ENCODE assay signal across 29 cellular contexts in genomic region chr9:132703336-132703735, GRCh38. TPM values are rescaled to one million over a fixed set of nuclear protein-coding genes. Genes with fewer than 3 reads are reported as not detected.
DNase-seq lines count a peak whose midpoint lies in the region; TF ChIP-seq lines count a peak whose summit lies in the region.
"Had no signal": no experiment of that assay in that cellular context is flagged by ENCODE, and none has a peak within 500 bp of the region (broad histone marks: within the 10 kb centered on the region; RNA-seq: fewer than 3 reads in every experiment).

No MANE protein-coding gene starts in this region.

- H3K9ac ChIP-seq in SK-N-SH = no peak overlapping the region

- H3F3A ChIP-seq in SK-N-SH (replicated peaks; ENCODE audit: insufficient read depth) = no peaks in the 10 kb centered on the region

- H3K27ac ChIP-seq in RWPE1 (no peak overlapping the region), stomach (peak overlapping the region; percentile 13 to 71 (median 42)), SK-N-SH (ENCODE audit: low read depth in 2 of 2, low read length in 1 of 2) (no peak overlapping the region)
- H3K27ac ChIP-seq: cardiac muscle cell, coronary artery, right atrium auricular region, SK-N-MC, tibial artery had no signal

- H3K4me1 ChIP-seq in stomach (peaks cover 8 to 24% (median 16%) of the 10 kb centered on the region in 4 donors), SK-N-SH (ENCODE audit: control insufficient read depth in 1 of 2, insufficient read depth in 2 of 2, low read depth in 1 of 2, low read length in 1 of 2) (no peaks in the 10 kb centered on the region)
- H3K4me1 ChIP-seq: right atrium auricular region, tibial artery had no signal

- no peak for TF ChIP-seq RAD21 in SK-N-SH (IDR thresholded peaks at IDR 0.05; ENCODE audit: low read length)

- H2AFZ ChIP-seq in SK-N-SH (ENCODE audit: low read depth) = no peak overlapping the region

- peak; percentile 48 to 55 for DNase-seq in T47D (ENCODE audit: low read depth in 1 of 2, low spot score in 1 of 2)
- DNase-seq in MCF 10A (ENCODE audit: unreplicated experiment) = no peak
- peak; percentile 26 for DNase-seq in RWPE1 (ENCODE audit: low spot score)
- peak; percentile 75 for DNase-seq in fibroblast of villous mesenchyme (ENCODE audit: low read depth)
- no peak for DNase-seq in stomach
- DNase-seq in activated CD8-positive, alpha-beta memory T cell treated with anti-CD3 and anti-CD28 coated beads for 24 hours = no peak
- no peak for DNase-seq in pons (ENCODE audit: low spot score)
- no peak for DNase-seq in SK-N-SH
- DNase-seq: 8988T; activated CD4-positive, alpha-beta T cell treated with anti-CD3 and anti-CD28 coated beads for 4 hours; activated naive CD4-positive, alpha-beta T cell treated with Interleukin-2 at 50 U/mL for 16 hours; activated T-cell treated with anti-CD3 and anti-CD28 coated beads, Interleukin-2, amount 50 U/mL, for 4 hours; amygdala; CD8-positive, alpha-beta memory T cell; MG63; NCI-H1105 treated with DMSO at 0.1 percent for 48 hours; NCI-H2029; NCI-H2227 treated with DMSO at 0.1 percent for 48 hours; NCI-H748 treated with DMSO at 0.1 percent for 48 hours; ovary; stimulated activated CD4-positive, alpha-beta T cell treated with anti-CD3 and anti-CD28 coated beads, Interleukin-2, amount 100 ng/mL, for 24 hours; T-helper 17 cell; tibial artery had no signal

- H3K27me3 Mint-ChIP-seq in MCF 10A (ENCODE audit: insufficient read depth, unreplicated experiment) = no peaks in the 10 kb centered on the region

- no peaks in the 10 kb centered on the region for H4K20me1 ChIP-seq in SK-N-SH (ENCODE audit: insufficient read depth)

- H3K27me3 ChIP-seq in stomach = no peaks in the 10 kb centered on the region
- no peaks in the 10 kb centered on the region for H3K27me3 ChIP-seq in SK-N-SH (ENCODE audit: insufficient read depth)
- H3K27me3 ChIP-seq: cardiac muscle cell, MG63, ovary, right atrium auricular region had no signal

- H3K79me2 ChIP-seq in SK-N-SH (ENCODE audit: insufficient read depth) = no peaks in the 10 kb centered on the region

- TF ChIP-seq POLR2A in stomach (IDR thresholded peaks at IDR 0.05) = no peak

- H3K27ac Mint-ChIP-seq in MCF 10A (ENCODE audit: low read depth, unreplicated experiment) = no peak overlapping the region
- H3K27ac Mint-ChIP-seq: B cell; CD8-positive, alpha-beta memory T cell; nephron; T-helper 17 cell had no signal

- H3K4me3 ChIP-seq in fibroblast of villous mesenchyme (ENCODE audit: low read depth, low read length) (no peak overlapping the region), stomach (no peak overlapping the region), SK-N-SH (ENCODE audit: low read depth in 2 of 2, low read length in 1 of 2) (no peak overlapping the region)
- H3K4me3 ChIP-seq: cardiac muscle cell, coronary artery, MG63, ovary, right atrium auricular region, SK-N-MC, tibial artery had no signal

- H3K4me3 Mint-ChIP-seq in MCF 10A (ENCODE audit: unreplicated experiment) = no peak overlapping the region
- H3K4me3 Mint-ChIP-seq: activated T-cell treated with anti-CD3 and anti-CD28 coated beads, Interleukin-2, amount 50 U/mL, for 4 hours; B cell; CD8-positive, alpha-beta memory T cell; nephron; T-helper 17 cell had no signal

- no peak for TF ChIP-seq CTCF in MCF 10A (IDR thresholded peaks at IDR 0.05; ENCODE audit: unreplicated experiment)
- TF ChIP-seq CTCF in RWPE1 (conservative IDR thresholded peaks at IDR 0.05; ENCODE audit: low read depth) = no peak
- no peak for TF ChIP-seq CTCF in fibroblast of villous mesenchyme (IDR thresholded peaks at IDR 0.05; ENCODE audit: insufficient read depth, low read depth, low read length)
- no peak for TF ChIP-seq CTCF in stomach (IDR thresholded peaks at IDR 0.05)
- TF ChIP-seq CTCF in SK-N-SH (IDR thresholded peaks at IDR 0.05) = no peak

- H3K4me1 Mint-ChIP-seq in MCF 10A (ENCODE audit: insufficient read depth, unreplicated experiment) = no peaks in the 10 kb centered on the region
- H3K4me1 Mint-ChIP-seq: B cell; CD8-positive, alpha-beta memory T cell; nephron; T-helper 17 cell had no signal

- POLR2A ChIA-PET in MCF 10A (lab: Yijun Ruan, JAX) (interaction anchor here (0.7 kb wide), 1 partner anchor 15 kb away, joined by 3 read pairs; no protein-coding TSS in a partner anchor), RWPE1 (lab: Yijun Ruan, JAX; ENCODE audit: low non-redundant PET) (no interaction called here), SK-N-SH (lab: Yijun Ruan, JAX) (no interaction called here)

- intact Hi-C loops in MCF 10A (cut with micrococcal nuclease) = no loop called here
- intact Hi-C loops in stomach (cut with DNase I; ENCODE audit: low total_unique reads) = no loop called here

- TF ChIP-seq EP300 in stomach (IDR thresholded peaks at IDR 0.05) (no peak), SK-N-SH (IDR thresholded peaks at IDR 0.05; ENCODE audit: borderline replicate concordance in 1 of 2, low read depth in 1 of 2, low read length in 1 of 2) (no peak)

- WGBS in stomach, 5 donors = 11 to 30% (median 15%) methylated on average over 2 of the region's 2 CpGs
- 22% methylated on average over 2 of the region's 2 CpGs for WGBS in SK-N-SH (ENCODE audit: low lambda C conversion rate)

- BruUV-seq in MCF 10A (replicated peaks; lab: Mats Ljungman, UMichigan) = no TSS peak

- in situ Hi-C loops in T47D (cut with HindIII; ENCODE audit: low pct_unique_long_range_greater_than_20kb, low sequenced_read_pairs) = no loop called here

- H3K9me3 ChIP-seq in stomach (peaks cover 0 to 4% (median under 1%) of the 10 kb centered on the region in 4 donors), SK-N-SH (peaks cover 4% of the 10 kb centered on the region; the same call in 1 of the 2 replicates)
- H3K9me3 ChIP-seq: ovary had no signal

- peaks cover 14% of the 10 kb centered on the region for H3K9me3 Mint-ChIP-seq in MCF 10A (ENCODE audit: unreplicated experiment)

- H3K36me3 ChIP-seq in stomach (no peaks in the 10 kb centered on the region), SK-N-SH (replicated peaks in 1 of 2; ENCODE audit: control insufficient read depth in 1 of 2, insufficient read depth in 2 of 2, low read length in 1 of 2) (no peaks in the 10 kb centered on the region)
- H3K36me3 ChIP-seq: cardiac muscle cell, MG63, ovary, right atrium auricular region, tibial artery had no signal

- H3K4me2 ChIP-seq in SK-N-SH = no peak overlapping the region

- H3K9me2 ChIP-seq in SK-N-SH = no peaks in the 10 kb centered on the region

- no peaks in the 10 kb centered on the region for H3K36me3 Mint-ChIP-seq in MCF 10A (ENCODE audit: insufficient read depth, unreplicated experiment)

- CTCF ChIA-PET in MCF 10A (lab: Yijun Ruan, JAX) = no interaction called here
- CTCF ChIA-PET in RWPE1 (lab: Yijun Ruan, JAX) = interaction anchor here (0.6 kb wide), 1 partner anchor 198 kb away, joined by 6 read pairs; no protein-coding TSS in a partner anchor
- CTCF ChIA-PET in SK-N-SH (lab: Yijun Ruan, JAX) = interaction anchor here (0.5 kb wide), 1 partner anchor 543 kb away, joined by 3 read pairs; no protein-coding TSS in a partner anchor

TF ChIP-seq in SK-N-SH, 30 proteins besides CTCF, POLR2A, EP300 and RAD21:
- no peak for TF ChIP-seq RFX5 (IDR thresholded peaks at IDR 0.05; ENCODE audit: low read length)
- TF ChIP-seq MXI1 (IDR thresholded peaks at IDR 0.05; ENCODE audit: low read depth, low read length) = no peak
- no peak for TF ChIP-seq SIN3A (IDR thresholded peaks at IDR 0.05; ENCODE audit: borderline replicate concordance, low read depth, low read length)

RNA-seq across cellular contexts. Expression of gene GTF3C4, which starts 33.1 kb away (rescaled TPM):
- total RNA-seq in MCF 10A (2022) (18.3 and 19.7 TPM in 2 replicates), fibroblast of villous mesenchyme (18.4 and 22.9 TPM in 2 replicates), stomach (10 to 100 TPM; 10.4 to 68.8 (median 13.4) TPM)
- polyA plus RNA-seq in stomach (1 to 10 TPM; 2.6 to 4.4 (median 2.7) TPM), SK-N-SH (2012; rRNA removed) (2.8 and 3.6 TPM in 2 replicates)
- polyA plus RNA-seq in SK-N-SH (2012; cell fraction: cytosol; rRNA removed) = 4.3 and 4.7 TPM in 2 replicates
- 2.3 and 3.6 TPM in 2 replicates for polyA plus RNA-seq in SK-N-SH (2012; cell fraction: nucleus; rRNA removed)

RNA-seq across cellular contexts. Expression of gene DDX31, which starts 33.6 kb away (rescaled TPM):
- total RNA-seq in MCF 10A (2022) = 28.5 and 28.8 TPM in 2 replicates
- total RNA-seq in fibroblast of villous mesenchyme = 13.9 and 19.4 TPM in 2 replicates
- total RNA-seq in stomach = 10 to 100 TPM in 2 of 5 donors, 1 to 10 TPM in 3; 4.1 to 26.8 (median 9.8) TPM
- 1 to 10 TPM; 3.1 to 7.3 (median 3.2) TPM for polyA plus RNA-seq in stomach
- 13.9 and 17.3 TPM in 2 replicates for polyA plus RNA-seq in SK-N-SH (2012; rRNA removed)
- 11.1 and 13.2 TPM in 2 replicates for polyA plus RNA-seq in SK-N-SH (2012; cell fraction: cytosol; rRNA removed)
- polyA plus RNA-seq in SK-N-SH (2012; cell fraction: nucleus; rRNA removed) = 31.7 and 35.8 TPM in 2 replicates

Comparison
In these comparisons a context has a peak if more than half of its experiments do, and no peak if none do; other contexts are left out.
1. DNase-seq: peak in T47D (2 of 2), RWPE1 (single experiment) and fibroblast of villous mesenchyme (single experiment); none in MCF 10A (single experiment), stomach (single experiment), activated CD8-positive, alpha-beta memory T cell treated with anti-CD3 and anti-CD28 coated beads for 24 hours (single experiment), pons (single experiment) and SK-N-SH (single experiment).
2. H3K27ac ChIP-seq: peak in stomach (5 of 5); none in RWPE1 (single experiment) and SK-N-SH (0 of 2).